19 cellular contexts compared by ENCODE assay signal in genomic region chr20:8427419-8428065, GRCh38.
A peak's percentile ranks its signal among the peaks of the same experiment; 100 is the strongest.
DNase-seq lines count a peak whose midpoint lies in the region; TF ChIP-seq lines count a peak whose summit lies in the region.
"Had no signal": no experiment of that assay in that cellular context is flagged by ENCODE, and none has a peak within 500 bp of the region (broad histone marks: within the 10 kb centered on the region; RNA-seq: fewer than 3 reads in every experiment).

No MANE protein-coding gene starts in this region.

- H3K9me3 Mint-ChIP-seq in osteocyte (ENCODE audit: unreplicated experiment), result no peaks in the 10 kb centered on the region
- H3K9me3 Mint-ChIP-seq: activated CD4-positive, alpha-beta memory T cell treated with anti-CD3 and anti-CD28 coated beads for 36 hours; activated naive CD4-positive, alpha-beta T cell treated with anti-CD3 and anti-CD28 coated beads, Interleukin-2, amount 10 ng/mL, durations not matched to agents 7 days and 5 days had no signal

- DNase-seq in SIG-M5 treated with dmso at 0.1 percent for 504 hours (lab: John Stamatoyannopoulos, UW; ENCODE audit: unreplicated experiment), result peak; percentile 70
- DNase-seq in SIG-M5 (lab: John Stamatoyannopoulos, UW), result no peak
- DNase-seq in OCI-M1 (lab: John Stamatoyannopoulos, UW), result peak; percentile 13
- peak; percentile 34 for DNase-seq in glomerular endothelial cell (ENCODE audit: extremely low read depth, low read depth, low spot score)
- peak; percentile 11 for DNase-seq in pulmonary artery endothelial cell (ENCODE audit: low read depth, low spot score)
- DNase-seq in NCI-H2107 treated with DMSO at 0.1 percent for 48 hours (lab: John Stamatoyannopoulos, UW; ENCODE audit: unreplicated experiment), result no peak
- DNase-seq in GM20000 (ENCODE audit: low spot score), result no peak
- DNase-seq in osteocyte (ENCODE audit: extremely low spot score, unreplicated experiment), result no peak
- DNase-seq: activated CD4-positive, alpha-beta memory T cell treated with anti-CD3 and anti-CD28 coated beads for 36 hours; activated naive CD4-positive, alpha-beta T cell treated with anti-CD3 and anti-CD28 coated beads, Interleukin-2, amount 10 ng/mL, durations not matched to agents 7 days and 5 days; activated T-cell treated with anti-CD3 and anti-CD28 coated beads, Interleukin-2, amount 50 U/mL, for 1 hour; cortex of kidney; erythroblast; mammary epithelial cell; NCI-H1417; NCI-H2171; NCI-H69; psoas muscle had no signal

- no peaks in the 10 kb centered on the region for H3K27me3 Mint-ChIP-seq in osteocyte (ENCODE audit: unreplicated experiment)
- H3K27me3 Mint-ChIP-seq: activated CD4-positive, alpha-beta memory T cell treated with anti-CD3 and anti-CD28 coated beads for 36 hours; activated naive CD4-positive, alpha-beta T cell treated with anti-CD3 and anti-CD28 coated beads, Interleukin-2, amount 10 ng/mL, durations not matched to agents 7 days and 5 days had no signal

- no peak overlapping the region for H3K27ac Mint-ChIP-seq in osteocyte (ENCODE audit: unreplicated experiment)
- H3K27ac Mint-ChIP-seq: activated CD4-positive, alpha-beta memory T cell treated with anti-CD3 and anti-CD28 coated beads for 36 hours; activated naive CD4-positive, alpha-beta T cell treated with anti-CD3 and anti-CD28 coated beads, Interleukin-2, amount 10 ng/mL, durations not matched to agents 7 days and 5 days; WTC11 had no signal

- peaks cover 15% of the 10 kb centered on the region for H3K4me1 Mint-ChIP-seq in osteocyte (ENCODE audit: unreplicated experiment)
- H3K4me1 Mint-ChIP-seq: activated naive CD4-positive, alpha-beta T cell treated with anti-CD3 and anti-CD28 coated beads, Interleukin-2, amount 10 ng/mL, durations not matched to agents 7 days and 5 days had no signal

- H3K4me3 Mint-ChIP-seq in osteocyte (ENCODE audit: unreplicated experiment), result no peak overlapping the region
- H3K4me3 Mint-ChIP-seq: activated CD4-positive, alpha-beta memory T cell treated with anti-CD3 and anti-CD28 coated beads for 36 hours; activated naive CD4-positive, alpha-beta T cell treated with anti-CD3 and anti-CD28 coated beads, Interleukin-2, amount 10 ng/mL, durations not matched to agents 7 days and 5 days; WTC11 had no signal

- TF ChIP-seq CTCF in GM20000 (IDR thresholded peaks at IDR 0.05; ENCODE audit: extremely low read depth, missing control alignments) (no peak), osteocyte (IDR thresholded peaks at IDR 0.05) (no peak)

- H3K36me3 Mint-ChIP-seq in osteocyte (ENCODE audit: unreplicated experiment), result no peaks in the 10 kb centered on the region
- H3K36me3 Mint-ChIP-seq: activated CD4-positive, alpha-beta memory T cell treated with anti-CD3 and anti-CD28 coated beads for 36 hours; activated naive CD4-positive, alpha-beta T cell treated with anti-CD3 and anti-CD28 coated beads, Interleukin-2, amount 10 ng/mL, durations not matched to agents 7 days and 5 days; WTC11 had no signal

Comparison
In these comparisons a context has a peak if more than half of its experiments do, and no peak if none do; other contexts are left out.
1. DNase-seq: peak in SIG-M5 treated with dmso at 0.1 percent for 504 hours (single experiment), OCI-M1 (single experiment), glomerular endothelial cell (single experiment) and pulmonary artery endothelial cell (single experiment); none in SIG-M5 (single experiment), NCI-H2107 treated with DMSO at 0.1 percent for 48 hours (single experiment), GM20000 (single experiment) and osteocyte (single experiment).